8 cellular contexts compared by ENCODE assay signal in genomic region chr10:71212249-71213126, GRCh38. TPM values are rescaled to one million over a fixed set of nuclear protein-coding genes. Genes with fewer than 3 reads are reported as not detected.
A peak's percentile ranks its signal among the peaks of the same experiment; 100 is the strongest.
DNase-seq lines count a peak whose midpoint lies in the region; ATAC-seq and TF ChIP-seq lines count a peak whose summit lies in the region.

Gene UNC5B (plus strand): TSS chr10:71212570. CDS start chr10:71212986, 416 bp downstream.

- no peak within 1 kb of the TSS for H3K27ac Mint-ChIP-seq in activated T-helper 2 cell treated with anti-CD3 and anti-CD28 coated beads, Interferon-gamma antibody, Interleukin-2, Interleukin-4, amounts not matched to agents 10 μg/mL and 5 μg/mL and 100 μg/mL, durations not matched to agents 14 hours and 24 hours and 36 hours
- no peak within 1 kb of the TSS for H3K27ac Mint-ChIP-seq in stimulated activated effector memory CD8-positive, alpha-beta T cell treated with anti-CD3 and anti-CD28 coated beads, Interleukin-12 subunit alpha, Interleukin-12 subunit beta, amount 100 ng/mL, for 72 hours

- peaks cover 74% of the 10 kb centered on the region for H3K27me3 Mint-ChIP-seq in activated T-helper 2 cell treated with anti-CD3 and anti-CD28 coated beads, Interferon-gamma antibody, Interleukin-2, Interleukin-4, amounts not matched to agents 10 μg/mL and 5 μg/mL and 100 μg/mL, durations not matched to agents 14 hours and 24 hours and 36 hours (ENCODE audit: low read depth)

- no peaks in the 10 kb centered on the region for H3K36me3 Mint-ChIP-seq in activated T-helper 2 cell treated with anti-CD3 and anti-CD28 coated beads, Interferon-gamma antibody, Interleukin-2, Interleukin-4, amounts not matched to agents 10 μg/mL and 5 μg/mL and 100 μg/mL, durations not matched to agents 14 hours and 24 hours and 36 hours (ENCODE audit: low read depth)
- peaks cover 6% of the 10 kb centered on the region for H3K36me3 Mint-ChIP-seq in stimulated activated effector memory CD8-positive, alpha-beta T cell treated with anti-CD3 and anti-CD28 coated beads, Interleukin-12 subunit alpha, Interleukin-12 subunit beta, amount 100 ng/mL, for 72 hours

- H3K4me1 Mint-ChIP-seq in activated T-helper 2 cell treated with anti-CD3 and anti-CD28 coated beads, Interferon-gamma antibody, Interleukin-2, Interleukin-4, amounts not matched to agents 10 μg/mL and 5 μg/mL and 100 μg/mL, durations not matched to agents 14 hours and 24 hours and 36 hours (ENCODE audit: low read depth): no peaks in the 10 kb centered on the region
- H3K4me1 Mint-ChIP-seq in stimulated activated effector memory CD8-positive, alpha-beta T cell treated with anti-CD3 and anti-CD28 coated beads, Interleukin-12 subunit alpha, Interleukin-12 subunit beta, amount 100 ng/mL, for 72 hours: peaks cover 6% of the 10 kb centered on the region

- H3K4me3 Mint-ChIP-seq in activated T-helper 2 cell treated with anti-CD3 and anti-CD28 coated beads, Interferon-gamma antibody, Interleukin-2, Interleukin-4, amounts not matched to agents 10 μg/mL and 5 μg/mL and 100 μg/mL, durations not matched to agents 14 hours and 24 hours and 36 hours (ENCODE audit: low read depth): peak within 1 kb of the TSS; percentile 17
- peak within 1 kb of the TSS; percentile 48 for H3K4me3 Mint-ChIP-seq in stimulated activated effector memory CD8-positive, alpha-beta T cell treated with anti-CD3 and anti-CD28 coated beads, Interleukin-12 subunit alpha, Interleukin-12 subunit beta, amount 100 ng/mL, for 72 hours

- DNase-seq in C1 segment of cervical spinal cord (lab: John Stamatoyannopoulos, UW) (peak in 13 of 14 donors; percentile 72 to 95 (median 85)), HT-29 (ENCODE audit: low spot score) (peak; percentile 49), NOMO-1 treated with DMSO at 0.1 percent for 48 hours (lab: John Stamatoyannopoulos, UW; ENCODE audit: unreplicated experiment) (peak; percentile 82), fibroblast of mammary gland (ENCODE audit: low read depth) (peak; percentile 77), myocyte (ENCODE audit: low read depth) (peak; percentile 91)
- DNase-seq in activated T-helper 2 cell treated with anti-CD3 and anti-CD28 coated beads, Interferon-gamma antibody, Interleukin-2, Interleukin-4, amounts not matched to agents 10 μg/mL and 5 μg/mL and 100 μg/mL, durations not matched to agents 14 hours and 24 hours and 36 hours (ENCODE audit: low spot score): peak; percentile 46
- peak; percentile 32 to 74 for DNase-seq in stimulated activated effector memory CD8-positive, alpha-beta T cell treated with anti-CD3 and anti-CD28 coated beads, Interleukin-12 subunit alpha, Interleukin-12 subunit beta, amount 100 ng/mL, for 72 hours (ENCODE audit: low spot score in 2 of 2)

- peak within 1 kb of the TSS; percentile 73 for H3K4me3 ChIP-seq in fibroblast of mammary gland (ENCODE audit: control insufficient read depth, low read depth, low read length)

- no peak for TF ChIP-seq CTCF in fibroblast of mammary gland (conservative IDR thresholded peaks at IDR 0.05; ENCODE audit: control insufficient read depth, insufficient read depth, low read depth, low read length)

- H3K9me3 Mint-ChIP-seq in activated T-helper 2 cell treated with anti-CD3 and anti-CD28 coated beads, Interferon-gamma antibody, Interleukin-2, Interleukin-4, amounts not matched to agents 10 μg/mL and 5 μg/mL and 100 μg/mL, durations not matched to agents 14 hours and 24 hours and 36 hours: no peaks in the 10 kb centered on the region
- no peaks in the 10 kb centered on the region for H3K9me3 Mint-ChIP-seq in stimulated activated effector memory CD8-positive, alpha-beta T cell treated with anti-CD3 and anti-CD28 coated beads, Interleukin-12 subunit alpha, Interleukin-12 subunit beta, amount 100 ng/mL, for 72 hours

- peak; percentile 72 for ATAC-seq in stimulated activated effector memory CD8-positive, alpha-beta T cell treated with anti-CD3 and anti-CD28 coated beads, Interleukin-12 subunit alpha, Interleukin-12 subunit beta, amount 100 ng/mL, for 72 hours
- ATAC-seq in HG03521 (IDR thresholded peaks at IDR 0.05; ENCODE audit: unreplicated experiment): no peak

- intact Hi-C loops in activated T-helper 2 cell treated with anti-CD3 and anti-CD28 coated beads, Interferon-gamma antibody, Interleukin-2, Interleukin-4, amounts not matched to agents 10 μg/mL and 5 μg/mL and 100 μg/mL, durations not matched to agents 14 hours and 24 hours and 36 hours (cut with micrococcal nuclease): no loop called here

RNA-seq across cellular contexts. Expression of gene UNC5B, which starts in this region (rescaled TPM):
- 0.21 and 0.51 TPM in 2 replicates for total RNA-seq in HT-29 (2014; rRNA removed; shearing (Covaris generic))
- total RNA-seq in activated T-helper 2 cell treated with anti-CD3 and anti-CD28 coated beads, Interferon-gamma antibody, Interleukin-2, Interleukin-4, amounts not matched to agents 10 μg/mL and 5 μg/mL and 100 μg/mL, durations not matched to agents 14 hours and 24 hours and 36 hours: 0.07 TPM in 1 of 2 replicates, not detected in the other
- 3.6 and 5.2 TPM in 2 replicates for total RNA-seq in myocyte
- 43.0 TPM for polyA plus RNA-seq in myocyte (2012)

Comparison
In these comparisons a context has a peak if more than half of its experiments do, and no peak if none do; other contexts are left out.
1. Peak in DNase-seq in HT-29; RNA of the gene not detected or under 1 TPM.
2. Peak in DNase-seq in activated T-helper 2 cell treated with anti-CD3 and anti-CD28 coated beads, Interferon-gamma antibody, Interleukin-2, Interleukin-4, amounts not matched to agents 10 μg/mL and 5 μg/mL and 100 μg/mL, durations not matched to agents 14 hours and 24 hours and 36 hours; RNA of the gene not detected or under 1 TPM.